Comparison of ENCODE assay signal across 11 cellular contexts in genomic region chr15:55288006-55288717, GRCh38. TPM values are rescaled to one million over a fixed set of nuclear protein-coding genes. Genes with fewer than 3 reads are reported as not detected.
DNase-seq lines count a peak whose midpoint lies in the region; ATAC-seq, FAIRE-seq and TF ChIP-seq lines count a peak whose summit lies in the region.
"Had no signal": no experiment of that assay in that cellular context is flagged by ENCODE, and none has a peak within 500 bp of the region (broad histone marks: within the 10 kb centered on the region; RNA-seq: fewer than 3 reads in every experiment).

No MANE protein-coding gene starts in this region.

- H3K4me3 ChIP-seq in CD4-positive, CD25-positive, alpha-beta regulatory T cell (ENCODE audit: low read depth, low read length), result peak overlapping the region; percentile 90
- H3K4me3 ChIP-seq in NB4 (ENCODE audit: low read depth, low read length), result peak overlapping the region; percentile 92
- H3K4me3 ChIP-seq in coronary artery, result peak overlapping the region; percentile 84
- H3K4me3 ChIP-seq in aorta (ENCODE audit: low read length in 2 of 2), result peak overlapping the region in 1 of 2 donors; percentile 70

- peak overlapping the region; percentile 95 for H3K27ac ChIP-seq in CD4-positive, CD25-positive, alpha-beta regulatory T cell (ENCODE audit: insufficient read depth, low read length, poor library complexity, severe bottlenecking)
- no peak overlapping the region for H3K27ac ChIP-seq in coronary artery
- no peak overlapping the region for H3K27ac ChIP-seq in aorta (ENCODE audit: low read depth in 1 of 2, low read length in 2 of 2)

- H3K9me3 Mint-ChIP-seq in CD4-positive, CD25-positive, alpha-beta regulatory T cell, result no peaks in the 10 kb centered on the region
- H3K9me3 Mint-ChIP-seq in nephron progenitor cell, result no peaks in the 10 kb centered on the region

- DNase-seq in CD4-positive, CD25-positive, alpha-beta regulatory T cell, result no peak
- DNase-seq in NB4 (ENCODE audit: low read depth) (no peak), coronary artery (ENCODE audit: low spot score) (no peak), nephron progenitor cell (no peak), HTR-8/SVneo (ENCODE audit: insufficient read length, low spot score) (no peak), aorta (no peak), dermis blood vessel endothelial cell (no peak)
- DNase-seq: DMS79, NCI-H2081 had no signal

- peaks cover 6% of the 10 kb centered on the region for H3K36me3 Mint-ChIP-seq in CD4-positive, CD25-positive, alpha-beta regulatory T cell
- H3K36me3 Mint-ChIP-seq in nephron progenitor cell (ENCODE audit: low read depth), result peaks cover 4% of the 10 kb centered on the region

- no peak for TF ChIP-seq POLR2A in NB4 (IDR thresholded peaks at IDR 0.05; ENCODE audit: extremely low read depth, insufficient read length)

- TF ChIP-seq CTCF in NB4 (IDR thresholded peaks at IDR 0.05; ENCODE audit: low read depth, low read length), result no peak
- TF ChIP-seq CTCF in coronary artery (IDR thresholded peaks at IDR 0.05), result no peak
- no peak for TF ChIP-seq CTCF in nephron progenitor cell (IDR thresholded peaks at IDR 0.05)

- WGBS in aorta, 2 donors, result 91 to 94% methylated on average over 8 of the region's 8 CpGs

- intact Hi-C loops in aorta (cut with DNase I), result no loop called here

- H3K9me3 ChIP-seq in CD4-positive, CD25-positive, alpha-beta regulatory T cell (ENCODE audit: control insufficient read depth in 2 of 2, low read length in 2 of 2), result no peaks in the 10 kb centered on the region
- H3K9me3 ChIP-seq in aorta (ENCODE audit: control insufficient read depth, low read length), result no peaks in the 10 kb centered on the region

- no peak for FAIRE-seq in HTR-8/SVneo (lab: Jason Lieb, UNC)
- FAIRE-seq: islet of Langerhans had no signal

- H3K4me1 Mint-ChIP-seq in CD4-positive, CD25-positive, alpha-beta regulatory T cell, result peaks cover 18 to 60% (median 51%) of the 10 kb centered on the region in 4 donors
- peaks cover 9% of the 10 kb centered on the region for H3K4me1 Mint-ChIP-seq in nephron progenitor cell

- peaks cover 39% of the 10 kb centered on the region for H3K4me1 ChIP-seq in CD4-positive, CD25-positive, alpha-beta regulatory T cell (ENCODE audit: control insufficient read depth, insufficient read depth, low read length, poor library complexity, severe bottlenecking)
- no peaks in the 10 kb centered on the region for H3K4me1 ChIP-seq in aorta (ENCODE audit: control insufficient read depth in 1 of 2, insufficient read depth in 2 of 2, low read length in 2 of 2)

- H3K27me3 Mint-ChIP-seq in CD4-positive, CD25-positive, alpha-beta regulatory T cell, result no peaks in the 10 kb centered on the region
- peaks cover 6% of the 10 kb centered on the region for H3K27me3 Mint-ChIP-seq in nephron progenitor cell (ENCODE audit: low read depth, poor library complexity)

- no peak for ATAC-seq in CD4-positive, CD25-positive, alpha-beta regulatory T cell (ENCODE audit: low read depth in 2 of 2)
- no peak for ATAC-seq in aorta (ENCODE audit: low FRiP score)
- no peak for ATAC-seq in HG03159 (IDR thresholded peaks at IDR 0.05; ENCODE audit: unreplicated experiment)

- H3K36me3 ChIP-seq in CD4-positive, CD25-positive, alpha-beta regulatory T cell (ENCODE audit: control insufficient read depth, insufficient read depth, low read length), result peaks cover 4% of the 10 kb centered on the region
- no peaks in the 10 kb centered on the region for H3K36me3 ChIP-seq in aorta (ENCODE audit: control insufficient read depth in 1 of 2, insufficient read depth in 2 of 2, low read length in 1 of 2)

- peak overlapping the region; percentile 93 to 97 (median 97) for H3K27ac Mint-ChIP-seq in CD4-positive, CD25-positive, alpha-beta regulatory T cell
- H3K27ac Mint-ChIP-seq in nephron progenitor cell, result no peak overlapping the region

- H3K4me3 Mint-ChIP-seq in CD4-positive, CD25-positive, alpha-beta regulatory T cell, result peak overlapping the region; percentile 90 to 98 (median 94)
- peak overlapping the region; percentile 86 for H3K4me3 Mint-ChIP-seq in nephron progenitor cell

- H3K27me3 ChIP-seq in CD4-positive, CD25-positive, alpha-beta regulatory T cell (ENCODE audit: control insufficient read depth, insufficient read depth, low read length), result no peaks in the 10 kb centered on the region
- H3K27me3 ChIP-seq in aorta (ENCODE audit: control insufficient read depth in 1 of 2, insufficient read depth in 2 of 2, low read length in 1 of 2), result no peaks in the 10 kb centered on the region

RNA-seq across cellular contexts. Expression of gene RAB27A, which starts 1.5 kb away (rescaled TPM):
- total RNA-seq in CD4-positive, CD25-positive, alpha-beta regulatory T cell, result 34.0 TPM
- polyA plus RNA-seq in CD4-positive, CD25-positive, alpha-beta regulatory T cell, result 10 to 100 TPM; 39.1 to 69.2 (median 46.1) TPM
- 10 to 100 TPM; 54.3 to 67.5 TPM for total RNA-seq in aorta
- 10 to 100 TPM; 20.5 to 34.7 TPM for polyA plus RNA-seq in aorta
- total RNA-seq in dermis blood vessel endothelial cell, result 12.3 and 27.4 TPM in 2 replicates

RNA-seq across cellular contexts. Expression of gene PIGBOS1, which starts 30.8 kb away (rescaled TPM):
- total RNA-seq in CD4-positive, CD25-positive, alpha-beta regulatory T cell, result 9.4 TPM
- polyA plus RNA-seq in CD4-positive, CD25-positive, alpha-beta regulatory T cell, result 10 to 100 TPM; 49.9 to 63.0 (median 56.1) TPM
- total RNA-seq in aorta (10 to 100 TPM; 12.5 to 14.5 TPM), dermis blood vessel endothelial cell (7.3 and 13.3 TPM in 2 replicates)
- 10 to 100 TPM; 15.4 to 21.7 TPM for polyA plus RNA-seq in aorta

RNA-seq across cellular contexts. Expression of gene PIGB, which starts 30.9 kb away (rescaled TPM):
- 38.5 TPM for total RNA-seq in CD4-positive, CD25-positive, alpha-beta regulatory T cell
- polyA plus RNA-seq in CD4-positive, CD25-positive, alpha-beta regulatory T cell, result 10 to 100 TPM; 14.3 to 19.1 (median 17.8) TPM
- 10 to 100 TPM; 14.4 to 18.3 TPM for total RNA-seq in aorta
- 10 to 100 TPM in 1 of 2 donors, 1 to 10 TPM in 1; 4.0 to 27.1 TPM for polyA plus RNA-seq in aorta
- 12.6 and 15.4 TPM in 2 replicates for total RNA-seq in dermis blood vessel endothelial cell
